9 cellular contexts compared by ENCODE assay signal in genomic region chrX:25290132-25290531, GRCh38.
"Had no signal": no experiment of that assay in that cellular context is flagged by ENCODE, and none has a peak within 500 bp of the region (broad histone marks: within the 10 kb centered on the region; RNA-seq: fewer than 3 reads in every experiment).

No MANE protein-coding gene starts in this region.

- H2AFZ ChIP-seq: GM23248 had no signal

- H3K9ac ChIP-seq: GM23248 had no signal

- H3K27ac ChIP-seq: GM23248, HL-60 had no signal

- H3K9me3 ChIP-seq: HAP-1 had no signal

- H3K27ac Mint-ChIP-seq: HFFc6, IgD-negative memory B cell had no signal

- H3K4me1 ChIP-seq: HAP-1 had no signal

- DNase-seq: GM23248, GOT3, H7, HFFc6 had no signal

- H3K36me3 ChIP-seq: HAP-1 had no signal

- H3K4me1 Mint-ChIP-seq: IgD-negative memory B cell had no signal

- H3K27me3 Mint-ChIP-seq: IgD-negative memory B cell had no signal

- H3K4me3 Mint-ChIP-seq: HFFc6, IgD-negative memory B cell had no signal

- FAIRE-seq: HepG2 had no signal

- H3K4me3 ChIP-seq: GM23248, HAP-1 had no signal

- ATAC-seq: HCT116, HepG2 had no signal
